ENCODE assay signal across 9 cellular contexts in the genomic region with DNA sequence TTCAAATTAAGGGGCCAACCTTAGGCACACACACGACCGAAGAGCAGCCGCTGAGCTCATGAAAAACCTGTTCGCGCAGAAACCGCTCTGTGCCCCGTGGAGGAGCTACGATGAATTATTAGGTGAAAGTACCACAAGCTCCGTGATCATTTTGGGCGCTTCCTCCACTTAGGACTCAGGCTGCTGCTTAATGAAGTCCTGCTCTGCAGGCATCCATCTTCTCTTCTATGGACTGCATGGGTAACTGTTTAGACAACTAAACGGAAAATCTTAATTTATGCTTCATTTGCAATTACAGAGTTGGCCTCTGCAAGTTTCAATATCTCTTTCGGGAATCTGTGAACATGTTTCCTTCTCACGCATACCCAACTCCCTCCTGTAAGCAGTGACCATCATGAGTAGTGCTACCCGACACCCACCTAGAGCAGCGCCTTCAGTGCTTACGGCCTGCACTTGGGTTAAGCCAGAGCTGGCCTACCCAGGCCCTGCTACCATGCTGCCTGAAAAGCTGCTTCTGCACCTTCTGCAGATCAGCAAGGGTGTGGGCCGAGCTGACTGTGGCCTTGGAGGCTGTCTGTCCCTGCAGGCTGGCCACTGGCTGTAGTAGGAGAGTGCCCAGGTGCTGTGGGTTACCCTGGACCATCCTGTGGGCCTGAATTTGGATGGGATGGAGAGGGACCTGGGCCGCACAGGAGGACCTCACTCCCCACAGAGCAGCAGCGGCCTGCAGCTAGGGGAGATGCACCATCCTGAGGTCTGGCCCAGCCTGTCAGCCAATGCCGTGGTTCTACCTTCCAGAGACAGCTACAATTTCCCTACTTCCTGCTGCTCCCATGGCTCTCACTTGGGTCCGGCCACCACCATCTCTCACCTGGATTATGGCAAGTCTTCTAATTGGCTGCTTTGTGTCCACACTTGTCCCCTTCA. TPM values are rescaled to one million over a fixed set of nuclear protein-coding genes. Genes with fewer than 3 reads are reported as not detected.
DNase-seq lines count a peak whose midpoint lies in the region; ATAC-seq, FAIRE-seq and TF ChIP-seq lines count a peak whose summit lies in the region.
"Had no signal": no experiment of that assay in that cellular context is flagged by ENCODE, and none has a peak within 500 bp of the region (broad histone marks: within the 10 kb centered on the region; RNA-seq: fewer than 3 reads in every experiment).

No MANE protein-coding gene starts in this region.

- DNase-seq in EH (ENCODE audit: low read depth): peak; percentile 63
- no peak for DNase-seq in SK-N-MC (ENCODE audit: low read depth, low spot score)
- peak; percentile 53 for DNase-seq in mesenteric fat pad (ENCODE audit: low spot score)
- DNase-seq in stimulated activated CD4-positive, alpha-beta T cell treated with anti-CD3 and anti-CD28 coated beads, Interleukin-1b, Interleukin-23, amount 100 ng/mL, for 48 hours: no peak
- DNase-seq in putamen (ENCODE audit: low spot score): no peak
- DNase-seq in nucleus accumbens (lab: John Stamatoyannopoulos, UW): no peak
- DNase-seq in GM12892 (ENCODE audit: insufficient read length): no peak
- DNase-seq: DMS 273 treated with DMSO at 0.1 percent for 48 hours had no signal

- no peaks in the 10 kb centered on the region for H3K36me3 ChIP-seq in SK-N-MC (ENCODE audit: insufficient read depth, low read length)

- H3K4me3 ChIP-seq in SK-N-MC: peak overlapping the region; percentile 71

- TF ChIP-seq POLR2A in GM12892 (IDR thresholded peaks at IDR 0.05; ENCODE audit: low read depth, low read length): no peak

- no peak overlapping the region for H3K9ac ChIP-seq in SK-N-MC (ENCODE audit: insufficient read length)

- H3K27ac ChIP-seq in SK-N-MC: peak overlapping the region; percentile 44; the same call in 1 of the 2 replicates

- no peak for FAIRE-seq in GM12892 (lab: Jason Lieb, UNC)

- peak; percentile 84 for ATAC-seq in GM21390 (IDR thresholded peaks at IDR 0.05; ENCODE audit: unreplicated experiment)

- H3K9me3 ChIP-seq in SK-N-MC (ENCODE audit: low read depth, low read length): no peaks in the 10 kb centered on the region

RNA-seq across cellular contexts. Expression of a gene that starts 36.0 kb away (rescaled TPM):
- 70.1 TPM for total RNA-seq in mesenteric fat pad
- 14.9 TPM for polyA plus RNA-seq in GM12892 (2012; ENCODE audit: missing spikeins)

Comparison
In these comparisons a context has a peak if more than half of its experiments do, and no peak if none do; other contexts are left out.
1. DNase-seq: peak in EH (single experiment) and mesenteric fat pad (single experiment); none in SK-N-MC (single experiment), stimulated activated CD4-positive, alpha-beta T cell treated with anti-CD3 and anti-CD28 coated beads, Interleukin-1b, Interleukin-23, amount 100 ng/mL, for 48 hours (single experiment), putamen (single experiment), nucleus accumbens (0 of 56) and GM12892 (single experiment).